ENCODE assay signal across 28 cellular contexts in genomic region chr6:54445207-54445606, GRCh38.
"Had no signal": no experiment of that assay in that cellular context is flagged by ENCODE, and none has a peak within 500 bp of the region (broad histone marks: within the 10 kb centered on the region; RNA-seq: fewer than 3 reads in every experiment).

No MANE protein-coding gene starts in this region.

- H2AFZ ChIP-seq: hepatocyte had no signal

- DNase-seq: activated CD4-positive, alpha-beta memory T cell treated with anti-CD3 and anti-CD28 coated beads for 36 hours; activated CD4-positive, alpha-beta T cell treated with anti-CD3 and anti-CD28 coated beads for 36 hours; activated CD4-positive, alpha-beta T cell treated with anti-CD3 and anti-CD28 coated beads, Interleukin-2, amount 10 ng/mL, durations not matched to agents 24 days and 14 days; activated CD4-positive, CD25-positive, alpha-beta regulatory T cell; activated CD4-positive, CD25-positive, alpha-beta regulatory T cell treated with anti-CD3 and anti-CD28 coated beads, Interleukin-2, amount 50 U/mL, for 72 hours; activated CD8-positive, alpha-beta memory T cell treated with anti-CD3 and anti-CD28 coated beads, Interleukin-2, amount 10 ng/mL, durations not matched to agents 7 days and 5 days; activated CD8-positive, alpha-beta memory T cell treated with anti-CD3 and anti-CD28 coated beads, Interleukin-2, amount 50 U/mL, for 4 hours; activated CD8-positive, alpha-beta T cell treated with anti-CD3 and anti-CD28 coated beads, Interleukin-2, amount 10 ng/mL, durations not matched to agents 7 days and 5 days; activated gamma-delta T cell; activated naive CD4-positive, alpha-beta T cell; activated naive CD4-positive, alpha-beta T cell treated with anti-CD3 and anti-CD28 coated beads, Interleukin-2, amount 10 ng/mL, durations not matched to agents 7 days and 5 days; activated naive CD8-positive, alpha-beta T cell treated with anti-CD3 and anti-CD28 coated beads, Interleukin-2, amount 10 ng/mL, durations not matched to agents 7 days and 5 days; activated T-cell treated with anti-CD3 and anti-CD28 coated beads, Interleukin-2, amount 50 U/mL, for 1 hour; activated T-cell treated with anti-CD3 and anti-CD28 coated beads, Interleukin-2, amount 50 U/mL, for 48 hours; cortex of kidney; dermis blood vessel endothelial cell; effector CD4-positive, alpha-beta T cell; gastrocnemius medialis; glutamatergic neuron; heart right ventricle; T-helper 17 cell; T1000 had no signal

- ATAC-seq: activated CD4-positive, alpha-beta T cell treated with anti-CD3 and anti-CD28 coated beads for 36 hours; activated CD8-positive, alpha-beta memory T cell treated with anti-CD3 and anti-CD28 coated beads, Interleukin-2, amount 10 ng/mL, durations not matched to agents 7 days and 5 days; activated CD8-positive, alpha-beta T cell treated with anti-CD3 and anti-CD28 coated beads, Interleukin-2, amount 10 ng/mL, durations not matched to agents 7 days and 5 days; activated naive CD4-positive, alpha-beta T cell treated with anti-CD3 and anti-CD28 coated beads, Interleukin-2, amount 50 U/mL, for 72 hours; esophagus mucosa; gastrocnemius medialis; heart right ventricle; T-helper 17 cell had no signal

- FAIRE-seq: endometrium had no signal

- H3K4me2 ChIP-seq: hepatocyte had no signal

- H3K36me3 ChIP-seq: ascending aorta, breast epithelium, gastrocnemius medialis, heart right ventricle had no signal

- H3K27me3 ChIP-seq: ascending aorta, breast epithelium, gastrocnemius medialis, heart right ventricle, hepatocyte had no signal

- H3K4me1 ChIP-seq: ascending aorta, breast epithelium, gastrocnemius medialis, heart right ventricle had no signal

- H3K27ac ChIP-seq: ascending aorta, breast epithelium, gastrocnemius medialis, heart right ventricle, hepatocyte had no signal

- H3K4me3 ChIP-seq: ascending aorta, breast epithelium, gastrocnemius medialis, heart right ventricle, hepatocyte had no signal

- H3K9me3 ChIP-seq: ascending aorta, gastrocnemius medialis had no signal
